Comparison of ENCODE assay signal across 8 cellular contexts in genomic region chr21:38913120-38913975, GRCh38.
DNase-seq lines count a peak whose midpoint lies in the region; ATAC-seq, FAIRE-seq and TF ChIP-seq lines count a peak whose summit lies in the region.

No MANE protein-coding gene starts in this region.

- TF ChIP-seq EP300 in gastroesophageal sphincter (IDR thresholded peaks at IDR 0.05): peak; percentile 1

- intact Hi-C loops in pancreas (cut with DNase I): no loop called here
- intact Hi-C loops in activated T-helper 1 cell treated with anti-CD3 and anti-CD28 coated beads, Interleukin-12 subunit alpha, Interleukin-12 subunit beta, Interleukin-2, Interleukin-4 antibody, amounts not matched to agents 30 ng/mL and 10 ng/mL and 1 ng/mL, durations not matched to agents 14 hours and 24 hours and 36 hours (cut with micrococcal nuclease): loop anchor here (5.0 kb wide), 1 partner anchor 106 kb away; the partner anchor contains the start of gene ETS2

- H3K9me3 Mint-ChIP-seq in activated T-helper 1 cell treated with anti-CD3 and anti-CD28 coated beads, Interleukin-12 subunit alpha, Interleukin-12 subunit beta, Interleukin-2, Interleukin-4 antibody, amounts not matched to agents 30 ng/mL and 10 ng/mL and 1 ng/mL, durations not matched to agents 14 hours and 24 hours and 36 hours: no peaks in the 10 kb centered on the region

- peaks cover 4% of the 10 kb centered on the region for H3K27me3 Mint-ChIP-seq in activated T-helper 1 cell treated with anti-CD3 and anti-CD28 coated beads, Interleukin-12 subunit alpha, Interleukin-12 subunit beta, Interleukin-2, Interleukin-4 antibody, amounts not matched to agents 30 ng/mL and 10 ng/mL and 1 ng/mL, durations not matched to agents 14 hours and 24 hours and 36 hours (ENCODE audit: insufficient read depth)

- no peak overlapping the region for H3K27ac Mint-ChIP-seq in activated T-helper 1 cell treated with anti-CD3 and anti-CD28 coated beads, Interleukin-12 subunit alpha, Interleukin-12 subunit beta, Interleukin-2, Interleukin-4 antibody, amounts not matched to agents 30 ng/mL and 10 ng/mL and 1 ng/mL, durations not matched to agents 14 hours and 24 hours and 36 hours

- no peaks in the 10 kb centered on the region for H3K36me3 Mint-ChIP-seq in activated T-helper 1 cell treated with anti-CD3 and anti-CD28 coated beads, Interleukin-12 subunit alpha, Interleukin-12 subunit beta, Interleukin-2, Interleukin-4 antibody, amounts not matched to agents 30 ng/mL and 10 ng/mL and 1 ng/mL, durations not matched to agents 14 hours and 24 hours and 36 hours (ENCODE audit: low read depth)

- TF ChIP-seq CTCF in gastroesophageal sphincter (IDR thresholded peaks at IDR 0.05) (no peak), pancreas (IDR thresholded peaks at IDR 0.05) (no peak)

- no peaks in the 10 kb centered on the region for H3K27me3 ChIP-seq in SJSA1 (replicated peaks)
- no peaks in the 10 kb centered on the region for H3K27me3 ChIP-seq in gastroesophageal sphincter
- H3K27me3 ChIP-seq in pancreas: no peaks in the 10 kb centered on the region

- no peak overlapping the region for H3K4me3 Mint-ChIP-seq in activated T-helper 1 cell treated with anti-CD3 and anti-CD28 coated beads, Interleukin-12 subunit alpha, Interleukin-12 subunit beta, Interleukin-2, Interleukin-4 antibody, amounts not matched to agents 30 ng/mL and 10 ng/mL and 1 ng/mL, durations not matched to agents 14 hours and 24 hours and 36 hours

- H3K4me1 Mint-ChIP-seq in activated T-helper 1 cell treated with anti-CD3 and anti-CD28 coated beads, Interleukin-12 subunit alpha, Interleukin-12 subunit beta, Interleukin-2, Interleukin-4 antibody, amounts not matched to agents 30 ng/mL and 10 ng/mL and 1 ng/mL, durations not matched to agents 14 hours and 24 hours and 36 hours (ENCODE audit: low read depth): no peaks in the 10 kb centered on the region

- ATAC-seq in gastroesophageal sphincter (peak; percentile 86), pancreas (peak; percentile 90 to 93 (median 92)), GM21717 (IDR thresholded peaks at IDR 0.05; ENCODE audit: unreplicated experiment) (no peak)

- 7% methylated on average over 16 of the region's 32 CpGs; no CpG with 5 or more reads in 1 of the 2 donors for WGBS in gastroesophageal sphincter (ENCODE audit: low coverage in 1 of 2), 2 donors
- 4 to 8% methylated on average over 31 to 32 of the region's 32 CpGs for WGBS in pancreas, 2 donors

- FAIRE-seq in pancreas (lab: Jason Lieb, UNC): no peak

- no peak overlapping the region for H3K4me3 ChIP-seq in SJSA1
- H3K4me3 ChIP-seq in gastroesophageal sphincter: peak overlapping the region in 1 of 2 donors; percentile 27
- peak overlapping the region in 2 of 4 donors; percentile 23 to 33 for H3K4me3 ChIP-seq in pancreas

- H3K36me3 ChIP-seq in SJSA1: no peaks in the 10 kb centered on the region
- no peaks in the 10 kb centered on the region for H3K36me3 ChIP-seq in gastroesophageal sphincter
- H3K36me3 ChIP-seq in pancreas: no peaks in the 10 kb centered on the region

- TF ChIP-seq POLR2A in gastroesophageal sphincter (IDR thresholded peaks at IDR 0.05): no peak

- H3K9me3 ChIP-seq in SJSA1 (replicated peaks) (no peaks in the 10 kb centered on the region), gastroesophageal sphincter (no peaks in the 10 kb centered on the region), pancreas (no peaks in the 10 kb centered on the region)

- no peak overlapping the region for H3K27ac ChIP-seq in SJSA1
- H3K27ac ChIP-seq in gastroesophageal sphincter: peak overlapping the region; percentile 42 to 88 (median 79)
- H3K27ac ChIP-seq in pancreas: peak overlapping the region; percentile 63 to 90 (median 74)

- DNase-seq in SHP77 (lab: John Stamatoyannopoulos, UW): peak; percentile 18 to 52
- DNase-seq in SHP77 treated with DMSO at 0.1 percent for 48 hours (lab: John Stamatoyannopoulos, UW): no peak
- DNase-seq in SJSA1 (ENCODE audit: low read depth in 1 of 2, low spot score in 2 of 2): peak; percentile 38 to 68
- DNase-seq in pancreas: peak; percentile 86 to 93 (median 90)
- no peak for DNase-seq in GM19240 (ENCODE audit: insufficient read length, low spot score)
- no peak for DNase-seq in activated T-helper 1 cell treated with anti-CD3 and anti-CD28 coated beads, Interleukin-12 subunit alpha, Interleukin-12 subunit beta, Interleukin-2, Interleukin-4 antibody, amounts not matched to agents 30 ng/mL and 10 ng/mL and 1 ng/mL, durations not matched to agents 14 hours and 24 hours and 36 hours (ENCODE audit: low spot score)

- H3K4me1 ChIP-seq in SJSA1 (replicated peaks): peaks cover 33% of the 10 kb centered on the region
- peaks cover 0 to 47% (median 11%) of the 10 kb centered on the region in 3 donors for H3K4me1 ChIP-seq in gastroesophageal sphincter
- peaks cover 0 to 43% (median 4%) of the 10 kb centered on the region in 3 donors for H3K4me1 ChIP-seq in pancreas

Comparison
In these comparisons a context has a peak if more than half of its experiments do, and no peak if none do; other contexts are left out.
1. DNase-seq: peak in SHP77 (2 of 2), SJSA1 (2 of 2) and pancreas (6 of 6); none in SHP77 treated with DMSO at 0.1 percent for 48 hours (single experiment), GM19240 (single experiment) and activated T-helper 1 cell treated with anti-CD3 and anti-CD28 coated beads, Interleukin-12 subunit alpha, Interleukin-12 subunit beta, Interleukin-2, Interleukin-4 antibody, amounts not matched to agents 30 ng/mL and 10 ng/mL and 1 ng/mL, durations not matched to agents 14 hours and 24 hours and 36 hours (single experiment).